1 cellular context compared by ENCODE assay signal in the genomic region with DNA sequence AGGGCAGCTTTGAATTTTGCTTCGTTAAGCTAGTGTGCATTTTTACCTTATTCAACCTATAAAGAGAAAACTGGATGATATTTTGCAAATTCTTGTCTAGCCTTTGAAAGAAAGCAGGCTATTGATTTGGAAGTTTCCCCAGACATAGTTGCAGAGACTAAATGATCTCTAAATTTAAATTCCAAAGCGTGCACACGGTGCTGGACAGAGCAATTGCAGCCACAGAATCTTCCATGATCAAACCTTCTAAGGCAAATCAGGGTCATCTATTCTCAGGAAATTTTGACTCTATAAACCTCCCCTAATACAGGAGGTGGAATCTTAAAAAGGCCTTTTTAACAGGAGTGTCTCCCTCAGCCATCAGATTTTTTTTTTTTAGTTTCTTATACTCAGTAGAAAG.
TF ChIP-seq lines count a peak whose summit lies in the region.

No MANE protein-coding gene starts in this region.

TF ChIP-seq in HEK293, 187 proteins besides CTCF, POLR2A, EP300 and RAD21 (continued from another document):
- TF ChIP-seq, protein P1, sequence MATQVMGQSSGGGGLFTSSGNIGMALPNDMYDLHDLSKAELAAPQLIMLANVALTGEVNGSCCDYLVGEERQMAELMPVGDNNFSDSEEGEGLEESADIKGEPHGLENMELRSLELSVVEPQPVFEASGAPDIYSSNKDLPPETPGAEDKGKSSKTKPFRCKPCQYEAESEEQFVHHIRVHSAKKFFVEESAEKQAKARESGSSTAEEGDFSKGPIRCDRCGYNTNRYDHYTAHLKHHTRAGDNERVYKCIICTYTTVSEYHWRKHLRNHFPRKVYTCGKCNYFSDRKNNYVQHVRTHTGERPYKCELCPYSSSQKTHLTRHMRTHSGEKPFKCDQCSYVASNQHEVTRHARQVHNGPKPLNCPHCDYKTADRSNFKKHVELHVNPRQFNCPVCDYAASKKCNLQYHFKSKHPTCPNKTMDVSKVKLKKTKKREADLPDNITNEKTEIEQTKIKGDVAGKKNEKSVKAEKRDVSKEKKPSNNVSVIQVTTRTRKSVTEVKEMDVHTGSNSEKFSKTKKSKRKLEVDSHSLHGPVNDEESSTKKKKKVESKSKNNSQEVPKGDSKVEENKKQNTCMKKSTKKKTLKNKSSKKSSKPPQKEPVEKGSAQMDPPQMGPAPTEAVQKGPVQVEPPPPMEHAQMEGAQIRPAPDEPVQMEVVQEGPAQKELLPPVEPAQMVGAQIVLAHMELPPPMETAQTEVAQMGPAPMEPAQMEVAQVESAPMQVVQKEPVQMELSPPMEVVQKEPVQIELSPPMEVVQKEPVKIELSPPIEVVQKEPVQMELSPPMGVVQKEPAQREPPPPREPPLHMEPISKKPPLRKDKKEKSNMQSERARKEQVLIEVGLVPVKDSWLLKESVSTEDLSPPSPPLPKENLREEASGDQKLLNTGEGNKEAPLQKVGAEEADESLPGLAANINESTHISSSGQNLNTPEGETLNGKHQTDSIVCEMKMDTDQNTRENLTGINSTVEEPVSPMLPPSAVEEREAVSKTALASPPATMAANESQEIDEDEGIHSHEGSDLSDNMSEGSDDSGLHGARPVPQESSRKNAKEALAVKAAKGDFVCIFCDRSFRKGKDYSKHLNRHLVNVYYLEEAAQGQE (tag by site-specific recombination; IDR thresholded peaks at IDR 0.05) = 0 out of 2 replicates have a peak, but pooled peaks have one; percentile 27
